In the genomic region with DNA sequence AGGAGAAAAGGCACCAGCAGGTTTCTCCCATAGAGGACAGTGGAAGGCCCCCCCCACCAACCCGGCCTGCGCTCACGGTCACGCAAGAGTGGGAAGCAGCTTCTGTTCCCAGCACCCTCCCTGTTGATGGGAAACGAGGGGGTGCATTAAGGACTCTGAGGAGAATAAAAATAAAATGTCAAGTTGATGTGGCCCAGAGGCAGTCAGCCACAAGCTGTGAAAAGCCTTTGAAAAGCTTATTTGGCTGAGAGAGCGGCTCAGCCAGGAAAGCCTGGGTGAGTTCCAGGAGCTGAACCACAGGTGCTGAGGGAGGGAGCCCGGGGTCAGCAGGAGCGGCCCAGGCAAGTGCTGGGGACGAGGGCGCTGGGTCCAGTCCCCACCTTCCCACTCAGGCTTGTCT, we compare ENCODE assay signal across 13 cellular contexts. TPM values are rescaled to one million over a fixed set of nuclear protein-coding genes. Genes with fewer than 3 reads are reported as not detected.
DNase-seq lines count a peak whose midpoint lies in the region; ATAC-seq, FAIRE-seq and TF ChIP-seq lines count a peak whose summit lies in the region.
"Had no signal": no experiment of that assay in that cellular context is flagged by ENCODE, and none has a peak within 500 bp of the region (broad histone marks: within the 10 kb centered on the region; RNA-seq: fewer than 3 reads in every experiment).

No MANE protein-coding gene starts in this region.

- no peak overlapping the region for H3K9ac ChIP-seq in neural progenitor cell

- TF ChIP-seq POLR2A in esophagus squamous epithelium (IDR thresholded peaks at IDR 0.05) (no peak), H54 (IDR thresholded peaks at IDR 0.05; ENCODE audit: low read depth, low read length) (no peak)

- H3K27me3 Mint-ChIP-seq in neural progenitor cell (ENCODE audit: insufficient read depth, low read depth), result no peaks in the 10 kb centered on the region

- no peak for FAIRE-seq in H54 (lab: Jason Lieb, UNC)
- FAIRE-seq: RCC 7860 had no signal

- ATAC-seq in HG03432 (IDR thresholded peaks at IDR 0.05; ENCODE audit: unreplicated experiment) (no peak), HG03135 (IDR thresholded peaks at IDR 0.05; ENCODE audit: unreplicated experiment) (no peak)
- ATAC-seq: HCT116 had no signal

- peaks cover 12% of the 10 kb centered on the region for H4K20me1 ChIP-seq in neural progenitor cell (ENCODE audit: low read depth)

- peaks cover 67 to 88% (median 73%) of the 10 kb centered on the region in 3 donors for H3K4me1 ChIP-seq in esophagus squamous epithelium
- no peaks in the 10 kb centered on the region for H3K4me1 ChIP-seq in neural progenitor cell

- intact Hi-C loops in esophagus squamous epithelium (cut with DNase I), result no loop called here

- H3K27ac ChIP-seq in esophagus squamous epithelium (peak overlapping the region; percentile 44 to 81 (median 76)), neural progenitor cell (no peak overlapping the region)

- H3K4me3 Mint-ChIP-seq in neural progenitor cell, result no peak overlapping the region

- H3F3A ChIP-seq in neural progenitor cell (ENCODE audit: low read depth), result no peaks in the 10 kb centered on the region

- peaks cover 18 to 69% (median 35%) of the 10 kb centered on the region in 3 donors for H3K36me3 ChIP-seq in esophagus squamous epithelium
- H3K36me3 ChIP-seq in neural progenitor cell, result no peaks in the 10 kb centered on the region

- TF ChIP-seq CTCF in esophagus squamous epithelium (IDR thresholded peaks at IDR 0.05), result no peak
- no peak for TF ChIP-seq CTCF in neural progenitor cell (IDR thresholded peaks at IDR 0.05)

- peak; percentile 92 for DNase-seq in DMS79 treated with DMSO at 0.1 percent for 48 hours (lab: John Stamatoyannopoulos, UW)
- peak; percentile 86 for DNase-seq in NCI-H345 (lab: John Stamatoyannopoulos, UW)
- DNase-seq in esophagus squamous epithelium (lab: John Stamatoyannopoulos, UW), result no peak
- DNase-seq in neural progenitor cell (ENCODE audit: low spot score), result no peak
- no peak for DNase-seq in H54 (ENCODE audit: insufficient read length, low spot score)
- DNase-seq in activated gamma-delta T cell (lab: John Stamatoyannopoulos, UW), result no peak
- DNase-seq: NCI-H2227 treated with DMSO at 0.1 percent for 48 hours; stimulated activated CD4-positive, alpha-beta T cell treated with anti-CD3 and anti-CD28 coated beads, Interleukin-15, amount 100 ng/mL, for 24 hours; T-helper 9 cell had no signal

- peaks cover 16% of the 10 kb centered on the region for H3K4me1 Mint-ChIP-seq in neural progenitor cell

- H3K27me3 ChIP-seq in esophagus squamous epithelium, result no peaks in the 10 kb centered on the region
- H3K27me3 ChIP-seq in neural progenitor cell, result no peaks in the 10 kb centered on the region

- no peak overlapping the region for H3K4me2 ChIP-seq in neural progenitor cell

- 26 to 45% methylated on average over 7 to 10 of the region's 10 CpGs for WGBS in esophagus squamous epithelium, 2 donors

- H3K4me3 ChIP-seq in esophagus squamous epithelium, result no peak overlapping the region
- H3K4me3 ChIP-seq in neural progenitor cell, result no peak overlapping the region

- H3K79me2 ChIP-seq in neural progenitor cell (ENCODE audit: low read depth), result no peaks in the 10 kb centered on the region

- H3K36me3 Mint-ChIP-seq in neural progenitor cell, result peaks cover 15% of the 10 kb centered on the region

- H2AFZ ChIP-seq in neural progenitor cell (replicated peaks), result no peak overlapping the region

- no peaks in the 10 kb centered on the region for H3K9me3 Mint-ChIP-seq in neural progenitor cell

- H3K27ac Mint-ChIP-seq in neural progenitor cell, result peak overlapping the region; percentile 53

- H3K9me3 ChIP-seq in esophagus squamous epithelium (no peaks in the 10 kb centered on the region), neural progenitor cell (ENCODE audit: low read depth) (no peaks in the 10 kb centered on the region)

RNA-seq across cellular contexts. Expression of a gene that starts 26.9 kb away (rescaled TPM):
- total RNA-seq in esophagus squamous epithelium, result not detected
- not detected in 2 replicates for total RNA-seq in neural progenitor cell (ENCODE audit: low replicate concordance)

RNA-seq across cellular contexts. Expression of a gene that starts 28.0 kb away (rescaled TPM):
- 10 to 100 TPM in 1 of 4 donors, 1 to 10 TPM in 3; 3.7 to 14.7 (median 6.7) TPM for total RNA-seq in esophagus squamous epithelium
- total RNA-seq in neural progenitor cell (ENCODE audit: low replicate concordance), result 0.34 and 2.7 TPM in 2 replicates

Comparison
In these comparisons a context has a peak if more than half of its experiments do, and no peak if none do; other contexts are left out.
1. DNase-seq: peak in DMS79 treated with DMSO at 0.1 percent for 48 hours (single experiment) and NCI-H345 (single experiment); none in esophagus squamous epithelium (single experiment), neural progenitor cell (single experiment), H54 (single experiment) and activated gamma-delta T cell (single experiment).